Comparison of ENCODE assay signal across 16 cellular contexts in the genomic region with DNA sequence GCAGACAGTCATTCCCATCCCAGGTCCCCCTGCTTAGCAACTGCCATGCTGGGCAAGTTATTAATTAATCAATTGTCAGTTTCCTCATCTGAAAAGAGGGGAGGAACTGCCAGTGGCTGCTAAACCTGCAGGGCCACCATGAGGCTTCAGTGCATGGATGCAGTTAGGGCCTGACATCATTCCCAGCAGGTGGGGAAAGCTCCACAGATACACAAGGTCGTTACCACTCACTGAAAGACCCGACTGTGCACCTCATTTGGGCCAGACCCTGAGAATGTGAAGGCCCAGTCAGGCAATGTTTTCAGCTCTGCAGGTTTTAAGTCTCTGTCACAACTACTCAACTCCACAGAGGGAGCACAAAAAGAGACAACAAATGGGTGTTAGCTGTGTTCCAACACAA.
DNase-seq lines count a peak whose midpoint lies in the region; ATAC-seq, FAIRE-seq and TF ChIP-seq lines count a peak whose summit lies in the region.
"Had no signal": no experiment of that assay in that cellular context is flagged by ENCODE, and none has a peak within 500 bp of the region (broad histone marks: within the 10 kb centered on the region; RNA-seq: fewer than 3 reads in every experiment).

No MANE protein-coding gene starts in this region.

- no peak overlapping the region for H3K9ac ChIP-seq in kidney (ENCODE audit: low read length in 2 of 2)
- H3K9ac ChIP-seq: parathyroid adenoma had no signal

- peaks cover 22 to 37% of the 10 kb centered on the region in 2 donors for H3K4me1 ChIP-seq in kidney (ENCODE audit: control insufficient read depth in 1 of 2, insufficient read depth in 1 of 2, low read depth in 1 of 2, low read length in 2 of 2)

- no peaks in the 10 kb centered on the region for H3K9me3 ChIP-seq in kidney (ENCODE audit: control insufficient read depth in 1 of 2, low read length in 2 of 2)

- no peak for DNase-seq in activated naive CD4-positive, alpha-beta T cell treated with anti-CD3 and anti-CD28 coated beads, Interleukin-2, amount 10 ng/mL, durations not matched to agents 7 days and 5 days
- DNase-seq in activated naive CD4-positive, alpha-beta T cell treated with Interleukin-2 at 50 U/mL for 16 hours, result no peak
- DNase-seq in activated B cell treated with CpG ODN at 0.5 μM for 24 hours, result no peak
- DNase-seq in kidney, result peak; percentile 30
- no peak for DNase-seq in progenitor cell of endocrine pancreas (ENCODE audit: low spot score, unreplicated experiment)
- DNase-seq in glutamatergic neuron, result no peak
- no peak for DNase-seq in activated CD8-positive, alpha-beta memory T cell treated with anti-CD3 and anti-CD28 coated beads, Interleukin-2, amount 50 U/mL, for 4 hours
- DNase-seq in KG1 (lab: John Stamatoyannopoulos, UW), result no peak
- DNase-seq: activated CD4-positive, alpha-beta T cell treated with anti-CD3 and anti-CD28 coated beads for 4 hours; DMS79 treated with DMSO at 0.1 percent for 48 hours; Kasumi-1; NCI-H1694 treated with DMSO at 0.1 percent for 48 hours; NCI-H526 treated with DMSO at 0.1 percent for 48 hours; small intestine had no signal

- FAIRE-seq in kidney (lab: Jason Lieb, UNC), result no peak
- FAIRE-seq: small intestine had no signal

- peaks cover 69% of the 10 kb centered on the region for H3K36me3 Mint-ChIP-seq in activated naive CD4-positive, alpha-beta T cell treated with anti-CD3 and anti-CD28 coated beads, Interleukin-2, amount 10 ng/mL, durations not matched to agents 7 days and 5 days
- H3K36me3 Mint-ChIP-seq in activated B cell treated with CpG ODN at 0.5 μM for 24 hours (ENCODE audit: low read depth), result peaks cover 92% of the 10 kb centered on the region
- H3K36me3 Mint-ChIP-seq in progenitor cell of endocrine pancreas (ENCODE audit: insufficient read depth), result peaks cover 3% of the 10 kb centered on the region
- no peaks in the 10 kb centered on the region for H3K36me3 Mint-ChIP-seq in glutamatergic neuron (ENCODE audit: unreplicated experiment)

- CTCF ChIA-PET in activated naive CD4-positive, alpha-beta T cell treated with anti-CD3 and anti-CD28 coated beads, Interleukin-2, amount 10 ng/mL, durations not matched to agents 7 days and 5 days (lab: Charles Lee), result interaction anchor here (0.6 to 0.7 kb wide), 2 partner anchors 12 to 116 kb away, joined by 3 read pairs; no protein-coding TSS in a partner anchor
- CTCF ChIA-PET in activated B cell treated with CpG ODN at 0.5 μM for 24 hours (lab: Charles Lee), result no interaction called here

- no peaks in the 10 kb centered on the region for H3K36me3 ChIP-seq in kidney (ENCODE audit: control insufficient read depth in 1 of 2, insufficient read depth in 2 of 2, low read length in 2 of 2)
- H3K36me3 ChIP-seq: cardiac muscle cell had no signal

- H3K27ac Mint-ChIP-seq in activated naive CD4-positive, alpha-beta T cell treated with anti-CD3 and anti-CD28 coated beads, Interleukin-2, amount 10 ng/mL, durations not matched to agents 7 days and 5 days, result peak overlapping the region; percentile 72
- peak overlapping the region; percentile 27 for H3K27ac Mint-ChIP-seq in activated B cell treated with CpG ODN at 0.5 μM for 24 hours
- H3K27ac Mint-ChIP-seq in progenitor cell of endocrine pancreas, result no peak overlapping the region
- H3K27ac Mint-ChIP-seq in glutamatergic neuron (ENCODE audit: unreplicated experiment), result no peak overlapping the region

- ATAC-seq in activated B cell treated with CpG ODN at 0.5 μM for 24 hours (ENCODE audit: low read depth), result no peak

- POLR2A ChIA-PET in activated B cell treated with CpG ODN at 0.5 μM for 24 hours (lab: Charles Lee), result interaction anchor here (0.7 to 1.1 kb wide), 3 partner anchors 23 to 86 kb away, joined by 3 to 8 read pairs (median 3); no protein-coding TSS in a partner anchor

- H3K4me3 ChIP-seq in kidney (ENCODE audit: low read length in 2 of 2), result no peak overlapping the region
- H3K4me3 ChIP-seq: cardiac muscle cell had no signal

- H3K4me1 Mint-ChIP-seq in activated naive CD4-positive, alpha-beta T cell treated with anti-CD3 and anti-CD28 coated beads, Interleukin-2, amount 10 ng/mL, durations not matched to agents 7 days and 5 days, result peaks cover 85% of the 10 kb centered on the region
- peaks cover 69% of the 10 kb centered on the region for H3K4me1 Mint-ChIP-seq in activated B cell treated with CpG ODN at 0.5 μM for 24 hours
- peaks cover 7% of the 10 kb centered on the region for H3K4me1 Mint-ChIP-seq in progenitor cell of endocrine pancreas (ENCODE audit: low read depth)
- H3K4me1 Mint-ChIP-seq in glutamatergic neuron (ENCODE audit: low read depth, unreplicated experiment), result peaks cover 45% of the 10 kb centered on the region

- no peak overlapping the region for H3K27ac ChIP-seq in kidney (ENCODE audit: low read depth in 2 of 2, low read length in 2 of 2)
- H3K27ac ChIP-seq: cardiac muscle cell, parathyroid adenoma had no signal

- no peaks in the 10 kb centered on the region for H3K27me3 Mint-ChIP-seq in activated naive CD4-positive, alpha-beta T cell treated with anti-CD3 and anti-CD28 coated beads, Interleukin-2, amount 10 ng/mL, durations not matched to agents 7 days and 5 days
- H3K27me3 Mint-ChIP-seq in activated B cell treated with CpG ODN at 0.5 μM for 24 hours (no peaks in the 10 kb centered on the region), progenitor cell of endocrine pancreas (no peaks in the 10 kb centered on the region), glutamatergic neuron (ENCODE audit: unreplicated experiment) (peaks cover 9% of the 10 kb centered on the region)

- H3K4me3 Mint-ChIP-seq in activated naive CD4-positive, alpha-beta T cell treated with anti-CD3 and anti-CD28 coated beads, Interleukin-2, amount 10 ng/mL, durations not matched to agents 7 days and 5 days, result no peak overlapping the region
- H3K4me3 Mint-ChIP-seq in activated B cell treated with CpG ODN at 0.5 μM for 24 hours, result no peak overlapping the region
- no peak overlapping the region for H3K4me3 Mint-ChIP-seq in progenitor cell of endocrine pancreas (ENCODE audit: low read depth)
- no peak overlapping the region for H3K4me3 Mint-ChIP-seq in glutamatergic neuron (ENCODE audit: unreplicated experiment)

- TF ChIP-seq CTCF in activated B cell treated with CpG ODN at 0.5 μM for 24 hours (IDR thresholded peaks at IDR 0.05) (no peak), kidney (IDR thresholded peaks at IDR 0.05; ENCODE audit: borderline replicate concordance, extremely low read depth, insufficient read depth) (no peak), progenitor cell of endocrine pancreas (IDR thresholded peaks at IDR 0.05; ENCODE audit: unreplicated experiment) (no peak), glutamatergic neuron (IDR thresholded peaks at IDR 0.05; ENCODE audit: partially characterized antibody, unreplicated experiment) (no peak)

- intact Hi-C loops in activated B cell treated with CpG ODN at 0.5 μM for 24 hours (cut with micrococcal nuclease), result no loop called here
- intact Hi-C loops in kidney (cut with DNase I), result loop anchor here (5.0 kb wide), 1 partner anchor 88 kb away; the partner anchor contains the start of gene CCDC88C

- H3K9me3 Mint-ChIP-seq in activated naive CD4-positive, alpha-beta T cell treated with anti-CD3 and anti-CD28 coated beads, Interleukin-2, amount 10 ng/mL, durations not matched to agents 7 days and 5 days, result no peaks in the 10 kb centered on the region
- H3K9me3 Mint-ChIP-seq in activated B cell treated with CpG ODN at 0.5 μM for 24 hours (no peaks in the 10 kb centered on the region), progenitor cell of endocrine pancreas (ENCODE audit: low read depth) (no peaks in the 10 kb centered on the region), glutamatergic neuron (ENCODE audit: unreplicated experiment) (peaks cover 4% of the 10 kb centered on the region)

Comparison
In these comparisons a context has a peak if more than half of its experiments do, and no peak if none do; other contexts are left out.
1. H3K27ac Mint-ChIP-seq: peak in activated naive CD4-positive, alpha-beta T cell treated with anti-CD3 and anti-CD28 coated beads, Interleukin-2, amount 10 ng/mL, durations not matched to agents 7 days and 5 days (single experiment) and activated B cell treated with CpG ODN at 0.5 μM for 24 hours (single experiment); none in progenitor cell of endocrine pancreas (single experiment) and glutamatergic neuron (single experiment).